Comparison of ENCODE assay signal across 8 cellular contexts in the genomic region with DNA sequence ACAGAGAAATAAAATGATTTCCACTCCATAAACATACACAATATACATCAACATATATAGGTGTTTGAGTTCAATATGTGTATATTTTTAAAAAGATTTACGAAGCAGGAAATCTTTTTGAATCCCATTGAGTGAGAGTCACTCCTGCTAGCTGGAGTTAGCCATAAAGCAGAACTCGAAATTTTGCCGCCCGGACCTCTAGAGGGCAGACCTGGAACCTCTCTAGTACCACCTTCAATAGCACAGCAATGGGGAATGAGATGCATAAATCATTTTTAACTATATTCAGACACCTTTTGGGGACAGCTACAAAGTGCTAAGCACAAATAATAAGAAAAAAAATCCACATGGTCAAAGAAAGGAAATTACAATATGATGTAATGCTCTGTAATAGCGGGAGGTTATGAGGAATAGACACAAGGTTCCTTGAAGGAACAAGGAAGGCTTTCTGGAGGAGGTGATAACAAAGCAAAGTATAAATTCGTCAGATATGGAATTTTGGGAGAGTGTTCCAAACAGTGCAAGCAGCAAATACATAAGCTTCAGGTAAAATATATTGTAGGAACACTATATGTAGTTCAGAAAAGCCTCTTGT.
DNase-seq lines count a peak whose midpoint lies in the region; ATAC-seq, FAIRE-seq and TF ChIP-seq lines count a peak whose summit lies in the region.

No MANE protein-coding gene starts in this region.

- TF ChIP-seq CTCF in foreskin fibroblast (IDR thresholded peaks at IDR 0.05; ENCODE audit: low read depth, low read length) (peak; percentile 57), stomach (IDR thresholded peaks at IDR 0.05) (peak in 1 of 7 experiments; percentile 33), omental fat pad (IDR thresholded peaks at IDR 0.05) (no peak)

- intact Hi-C loops in stomach (cut with DNase I; ENCODE audit: low total_unique reads), result no loop called here

- no peaks in the 10 kb centered on the region for H3K4me1 ChIP-seq in stomach

- H3K27me3 ChIP-seq in stomach, result no peaks in the 10 kb centered on the region

- no peak overlapping the region for H3K27ac ChIP-seq in stomach

- H3K9me3 ChIP-seq in stomach, result no peaks in the 10 kb centered on the region

- DNase-seq in DMS114 treated with DMSO at 0.1 percent for 48 hours (lab: John Stamatoyannopoulos, UW; ENCODE audit: unreplicated experiment) (peak; percentile 19), RCC 7860 (ENCODE audit: low spot score) (peak; percentile 14), foreskin fibroblast (peak; percentile 10 to 48), stomach (peak; percentile 26), omental fat pad (ENCODE audit: low spot score) (no peak), CD1c-positive myeloid dendritic cell (ENCODE audit: extremely low spot score) (no peak)

- TF ChIP-seq EP300 in stomach (IDR thresholded peaks at IDR 0.05), result no peak

- no peak for TF ChIP-seq POLR2A in stomach (IDR thresholded peaks at IDR 0.05)

- peak; percentile 4 for FAIRE-seq in RCC 7860 (lab: Jason Lieb, UNC)

- H3K4me3 ChIP-seq in foreskin fibroblast (ENCODE audit: low read depth in 1 of 2, low read length in 2 of 2) (no peak overlapping the region), stomach (no peak overlapping the region)

- ATAC-seq in GM19395 (IDR thresholded peaks at IDR 0.05; ENCODE audit: unreplicated experiment) (peak; percentile 84), HG03520 (IDR thresholded peaks at IDR 0.05; ENCODE audit: unreplicated experiment) (peak; percentile 86), omental fat pad (ENCODE audit: low FRiP score) (no peak)

- 22 to 39% (median 31%) methylated on average over 6 of the region's 6 CpGs for WGBS in stomach, 5 donors

- no peaks in the 10 kb centered on the region for H3K36me3 ChIP-seq in stomach

Comparison
In these comparisons a context has a peak if more than half of its experiments do, and no peak if none do; other contexts are left out.
1. DNase-seq: peak in DMS114 treated with DMSO at 0.1 percent for 48 hours (single experiment), RCC 7860 (single experiment), foreskin fibroblast (2 of 2) and stomach (single experiment); none in omental fat pad (single experiment) and CD1c-positive myeloid dendritic cell (single experiment).